Comparison of ENCODE assay signal across 9 cellular contexts in the genomic region with DNA sequence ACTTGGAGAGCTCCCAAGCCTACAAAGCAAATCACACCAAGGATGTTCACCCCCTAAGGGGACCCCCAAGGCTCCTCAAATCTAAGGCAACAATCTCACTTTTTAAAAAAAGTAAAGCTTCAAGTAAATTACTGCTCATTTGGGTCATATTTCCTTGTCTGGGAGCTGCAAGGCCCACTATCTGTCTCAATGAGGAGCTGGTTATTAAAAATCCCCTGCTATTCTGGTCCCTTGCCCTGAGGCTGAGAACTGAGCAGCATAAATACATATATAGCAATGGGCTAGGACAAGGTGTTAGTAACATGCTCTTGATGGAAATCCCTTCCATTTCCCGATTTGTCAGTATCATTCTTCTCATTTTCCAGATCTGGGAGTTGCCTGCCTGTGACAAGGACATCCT.
DNase-seq lines count a peak whose midpoint lies in the region; ATAC-seq and TF ChIP-seq lines count a peak whose summit lies in the region.
"Had no signal": no experiment of that assay in that cellular context is flagged by ENCODE, and none has a peak within 500 bp of the region (broad histone marks: within the 10 kb centered on the region; RNA-seq: fewer than 3 reads in every experiment).

No MANE protein-coding gene starts in this region.

- no peak for DNase-seq in activated CD4-positive, alpha-beta T cell treated with anti-CD3 and anti-CD28 coated beads for 36 hours
- no peak for DNase-seq in activated CD4-positive, alpha-beta T cell treated with anti-CD3 and anti-CD28 coated beads, Interleukin-2, amount 50 U/mL, for 48 hours
- no peak for DNase-seq in GM10266 (ENCODE audit: extremely low spot score)
- DNase-seq in NCI-H2196 treated with DMSO at 0.1 percent for 48 hours (lab: John Stamatoyannopoulos, UW; ENCODE audit: unreplicated experiment), result no peak
- no peak for DNase-seq in NCI-H1436 (lab: John Stamatoyannopoulos, UW)
- DNase-seq: NCI-H2081 had no signal

- peak overlapping the region; percentile 99 for H3K27ac Mint-ChIP-seq in activated CD4-positive, alpha-beta T cell treated with anti-CD3 and anti-CD28 coated beads for 36 hours

- WGBS in gastroesophageal sphincter (ENCODE audit: low coverage in 1 of 2), 2 donors, result 36 to 40% methylated on average over 1 of the region's 1 CpG

- intact Hi-C loops in activated CD4-positive, alpha-beta T cell treated with anti-CD3 and anti-CD28 coated beads for 36 hours (cut with DNase I, micrococcal nuclease), result loop anchor here in 1 of 2 experiments (10.0 kb wide), 1 partner anchor 367 kb away; no protein-coding TSS in a partner anchor

- H3K27ac ChIP-seq in gastroesophageal sphincter (peak overlapping the region in 3 of 4 donors; percentile 68 to 78 (median 75)), subcutaneous abdominal adipose tissue (ENCODE audit: low read depth, low read length) (peak overlapping the region; percentile 73)

- H3K9me3 Mint-ChIP-seq in activated CD4-positive, alpha-beta T cell treated with anti-CD3 and anti-CD28 coated beads for 36 hours (ENCODE audit: low read depth), result no peaks in the 10 kb centered on the region

- H3K9ac ChIP-seq in subcutaneous abdominal adipose tissue (ENCODE audit: low read length in 5 of 5), result peak overlapping the region in 1 of 5 donors; percentile 5

- H3K36me3 ChIP-seq in gastroesophageal sphincter, result peaks cover 0 to 21% of the 10 kb centered on the region in 2 donors
- peaks cover 0 to 59% (median 43%) of the 10 kb centered on the region in 5 donors for H3K36me3 ChIP-seq in subcutaneous abdominal adipose tissue (ENCODE audit: control insufficient read depth in 5 of 5, insufficient read depth in 5 of 5, low read length in 5 of 5)

- H3K27me3 ChIP-seq in gastroesophageal sphincter (no peaks in the 10 kb centered on the region), subcutaneous abdominal adipose tissue (ENCODE audit: control insufficient read depth in 5 of 5, insufficient read depth in 4 of 5, low read length in 5 of 5) (peaks cover 0 to 2% (median 0%) of the 10 kb centered on the region in 5 donors)

- POLR2A ChIA-PET in activated CD4-positive, alpha-beta T cell treated with anti-CD3 and anti-CD28 coated beads for 36 hours (lab: Charles Lee), result interaction anchor here (0.6 to 1.3 kb wide), 8 partner anchors 14 to 178 kb away, joined by 3 to 4 read pairs (median 3); no protein-coding TSS in a partner anchor

- H3K4me1 ChIP-seq in gastroesophageal sphincter (peaks cover 0 to 91% (median 30%) of the 10 kb centered on the region in 3 donors), subcutaneous abdominal adipose tissue (ENCODE audit: control insufficient read depth in 5 of 5, insufficient read depth in 5 of 5, low read length in 5 of 5) (peaks cover 3 to 89% (median 29%) of the 10 kb centered on the region in 5 donors)

- H3K9me3 ChIP-seq in gastroesophageal sphincter, result no peaks in the 10 kb centered on the region
- no peaks in the 10 kb centered on the region for H3K9me3 ChIP-seq in subcutaneous abdominal adipose tissue (ENCODE audit: control insufficient read depth in 5 of 5, low read length in 5 of 5)

- TF ChIP-seq POLR2A in gastroesophageal sphincter (IDR thresholded peaks at IDR 0.05), result no peak

- ATAC-seq in activated CD4-positive, alpha-beta T cell treated with anti-CD3 and anti-CD28 coated beads for 36 hours, result no peak
- ATAC-seq in gastroesophageal sphincter, result no peak

- TF ChIP-seq CTCF in WI38 (IDR thresholded peaks at IDR 0.05; ENCODE audit: low read depth, low read length) (no peak), gastroesophageal sphincter (IDR thresholded peaks at IDR 0.05) (no peak), GM10266 (IDR thresholded peaks at IDR 0.05; ENCODE audit: control insufficient read depth, insufficient read depth, low read depth, missing control alignments) (no peak)

- CTCF ChIA-PET in activated CD4-positive, alpha-beta T cell treated with anti-CD3 and anti-CD28 coated beads for 36 hours (lab: Charles Lee), result interaction anchor here (0.6 to 9.0 kb wide), 16 partner anchors 11 to 285 kb away, joined by 3 to 86 read pairs (median 4); no protein-coding TSS in a partner anchor

- H3K4me3 ChIP-seq in WI38 (ENCODE audit: low read depth, low read length) (0 out of 2 replicates have a peak overlapping the region, but pooled peaks have one; percentile 13), gastroesophageal sphincter (no peak overlapping the region), subcutaneous abdominal adipose tissue (ENCODE audit: low read depth in 1 of 5, low read length in 5 of 5) (no peak overlapping the region)

- peaks cover 97% of the 10 kb centered on the region for H3K4me1 Mint-ChIP-seq in activated CD4-positive, alpha-beta T cell treated with anti-CD3 and anti-CD28 coated beads for 36 hours

- H3K27me3 Mint-ChIP-seq in activated CD4-positive, alpha-beta T cell treated with anti-CD3 and anti-CD28 coated beads for 36 hours, result no peaks in the 10 kb centered on the region

- H3K4me3 Mint-ChIP-seq in activated CD4-positive, alpha-beta T cell treated with anti-CD3 and anti-CD28 coated beads for 36 hours, result peak overlapping the region; percentile 59

- no peak for TF ChIP-seq EP300 in gastroesophageal sphincter (IDR thresholded peaks at IDR 0.05)

- peaks cover 94% of the 10 kb centered on the region for H3K36me3 Mint-ChIP-seq in activated CD4-positive, alpha-beta T cell treated with anti-CD3 and anti-CD28 coated beads for 36 hours (ENCODE audit: low read depth)
